In genomic region chr14:85577542-85578140, GRCh38 we compare ENCODE assay signal across 1 cellular context.
TF ChIP-seq lines count a peak whose summit lies in the region.

No MANE protein-coding gene starts in this region.

TF ChIP-seq in HepG2, 621 proteins besides CTCF, POLR2A, EP300 and RAD21:
- no peak for TF ChIP-seq ELF3 (CRISPR knock-in tag; IDR thresholded peaks at IDR 0.05)
- TF ChIP-seq ZNF556 (CRISPR knock-in tag; IDR thresholded peaks at IDR 0.05; ENCODE audit: borderline replicate concordance) = no peak
- TF ChIP-seq FOXP4 (CRISPR knock-in tag; IDR thresholded peaks at IDR 0.05) = no peak
